Comparison of ENCODE assay signal across 1 cellular context in the genomic region with DNA sequence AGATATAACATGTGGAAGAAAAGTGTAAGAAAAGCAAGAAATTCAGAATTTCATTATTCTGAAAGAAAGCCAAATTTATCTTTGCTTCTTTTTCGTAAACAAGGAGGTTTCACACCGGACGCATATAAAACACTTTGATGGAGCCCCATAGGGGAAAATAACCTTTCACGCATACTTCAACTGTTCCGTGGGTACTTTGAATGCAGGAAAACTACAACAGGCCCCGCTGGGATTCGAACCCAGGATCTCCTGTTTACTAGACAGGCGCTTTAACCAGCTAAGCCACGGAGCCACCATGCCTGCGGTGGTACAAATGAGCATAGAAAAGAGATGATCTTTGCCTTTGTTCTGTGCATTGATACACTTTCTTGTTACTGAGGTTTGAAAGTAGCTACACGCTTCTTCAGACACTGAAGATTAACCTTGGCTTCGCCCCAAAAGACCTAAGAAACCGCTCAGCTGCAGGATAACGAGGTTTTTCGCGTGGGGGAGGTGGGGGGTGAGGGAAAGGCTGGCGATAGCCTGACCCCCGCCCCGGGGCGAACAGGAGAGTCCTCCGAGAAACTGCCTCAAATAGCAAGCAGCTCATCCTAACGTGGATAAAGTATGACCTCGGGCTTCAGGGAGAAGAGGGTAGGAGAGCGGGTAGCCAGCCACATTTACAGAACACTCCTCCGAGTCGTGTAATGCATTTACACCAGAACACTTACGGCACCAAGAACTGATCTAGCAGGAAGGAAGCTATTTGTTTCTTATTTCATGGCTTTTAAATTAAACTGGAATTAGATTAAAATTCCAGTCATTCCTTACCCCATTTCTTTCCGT.
A peak's percentile ranks its signal among the peaks of the same experiment; 100 is the strongest.
TF ChIP-seq lines count a peak whose summit lies in the region.

No MANE protein-coding gene starts in this region.

TF ChIP-seq in HepG2, 621 proteins besides CTCF, POLR2A, EP300 and RAD21 (continued from another document and continues in another):
- no peak for TF ChIP-seq ZNF75D (CRISPR knock-in tag; IDR thresholded peaks at IDR 0.05; ENCODE audit: borderline replicate concordance)
- peak; percentile 83 for TF ChIP-seq MIER2 (CRISPR knock-in tag; IDR thresholded peaks at IDR 0.05)
- TF ChIP-seq ZBTB1 (CRISPR knock-in tag; IDR thresholded peaks at IDR 0.05; ENCODE audit: borderline replicate concordance) = 0 out of 2 replicates have a peak, but pooled peaks have one; percentile 84
- TF ChIP-seq RFXAP (CRISPR knock-in tag; IDR thresholded peaks at IDR 0.05; ENCODE audit: borderline replicate concordance) = peak; percentile 93
- TF ChIP-seq, protein P1, sequence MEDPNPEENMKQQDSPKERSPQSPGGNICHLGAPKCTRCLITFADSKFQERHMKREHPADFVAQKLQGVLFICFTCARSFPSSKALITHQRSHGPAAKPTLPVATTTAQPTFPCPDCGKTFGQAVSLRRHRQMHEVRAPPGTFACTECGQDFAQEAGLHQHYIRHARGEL (CRISPR knock-in tag; IDR thresholded peaks at IDR 0.05) = no peak
- peak; percentile 61; the same call in 1 of the 3 replicates for TF ChIP-seq MXI1 (IDR thresholded peaks at IDR 0.05; ENCODE audit: borderline replicate concordance, low read depth, low read length)
- TF ChIP-seq TBX3 (IDR thresholded peaks at IDR 0.05; ENCODE audit: borderline replicate concordance) = no peak
- TF ChIP-seq, protein P2, sequence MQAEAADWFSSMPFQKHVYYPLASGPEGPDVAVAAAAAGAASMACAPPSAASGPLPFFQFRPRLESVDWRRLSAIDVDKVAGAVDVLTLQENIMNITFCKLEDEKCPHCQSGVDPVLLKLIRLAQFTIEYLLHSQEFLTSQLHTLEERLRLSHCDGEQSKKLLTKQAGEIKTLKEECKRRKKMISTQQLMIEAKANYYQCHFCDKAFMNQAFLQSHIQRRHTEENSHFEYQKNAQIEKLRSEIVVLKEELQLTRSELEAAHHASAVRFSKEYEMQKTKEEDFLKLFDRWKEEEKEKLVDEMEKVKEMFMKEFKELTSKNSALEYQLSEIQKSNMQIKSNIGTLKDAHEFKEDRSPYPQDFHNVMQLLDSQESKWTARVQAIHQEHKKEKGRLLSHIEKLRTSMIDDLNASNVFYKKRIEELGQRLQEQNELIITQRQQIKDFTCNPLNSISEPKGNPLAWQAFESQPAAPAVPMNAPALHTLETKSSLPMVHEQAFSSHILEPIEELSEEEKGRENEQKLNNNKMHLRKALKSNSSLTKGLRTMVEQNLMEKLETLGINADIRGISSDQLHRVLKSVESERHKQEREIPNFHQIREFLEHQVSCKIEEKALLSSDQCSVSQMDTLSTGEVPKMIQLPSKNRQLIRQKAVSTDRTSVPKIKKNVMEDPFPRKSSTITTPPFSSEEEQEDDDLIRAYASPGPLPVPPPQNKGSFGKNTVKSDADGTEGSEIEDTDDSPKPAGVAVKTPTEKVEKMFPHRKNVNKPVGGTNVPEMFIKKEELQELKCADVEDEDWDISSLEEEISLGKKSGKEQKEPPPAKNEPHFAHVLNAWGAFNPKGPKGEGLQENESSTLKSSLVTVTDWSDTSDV (CRISPR knock-in tag; IDR thresholded peaks at IDR 0.05) = no peak
- no peak for TF ChIP-seq ZNF510 (CRISPR knock-in tag; IDR thresholded peaks at IDR 0.05; ENCODE audit: low read depth)
- peak; percentile 46; the same call in 1 of the 2 replicates for TF ChIP-seq SIX1 (CRISPR knock-in tag; IDR thresholded peaks at IDR 0.05; ENCODE audit: borderline replicate concordance)
- TF ChIP-seq, protein P3, sequence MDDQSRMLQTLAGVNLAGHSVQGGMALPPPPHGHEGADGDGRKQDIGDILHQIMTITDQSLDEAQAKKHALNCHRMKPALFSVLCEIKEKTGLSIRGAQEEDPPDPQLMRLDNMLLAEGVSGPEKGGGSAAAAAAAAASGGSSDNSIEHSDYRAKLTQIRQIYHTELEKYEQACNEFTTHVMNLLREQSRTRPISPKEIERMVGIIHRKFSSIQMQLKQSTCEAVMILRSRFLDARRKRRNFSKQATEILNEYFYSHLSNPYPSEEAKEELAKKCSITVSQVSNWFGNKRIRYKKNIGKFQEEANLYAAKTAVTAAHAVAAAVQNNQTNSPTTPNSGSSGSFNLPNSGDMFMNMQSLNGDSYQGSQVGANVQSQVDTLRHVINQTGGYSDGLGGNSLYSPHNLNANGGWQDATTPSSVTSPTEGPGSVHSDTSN (CRISPR knock-in tag; IDR thresholded peaks at IDR 0.05; ENCODE audit: borderline replicate concordance) = no peak
- TF ChIP-seq SMC3 (IDR thresholded peaks at IDR 0.05; ENCODE audit: low read length) = no peak; the same call in 1 of the 2 replicates
- TF ChIP-seq IRX3 (CRISPR knock-in tag; IDR thresholded peaks at IDR 0.05; ENCODE audit: borderline replicate concordance, low read depth) = 0 out of 2 replicates have a peak, but pooled peaks have one; percentile 32
- TF ChIP-seq GABPA (IDR thresholded peaks at IDR 0.05; ENCODE audit: low read depth, low read length) = no peak
- no peak for TF ChIP-seq GABPA (CRISPR knock-in tag; IDR thresholded peaks at IDR 0.05; ENCODE audit: low read depth)
- no peak for TF ChIP-seq SNAI1 (CRISPR knock-in tag; IDR thresholded peaks at IDR 0.05; ENCODE audit: borderline replicate concordance)
- TF ChIP-seq, protein P4, sequence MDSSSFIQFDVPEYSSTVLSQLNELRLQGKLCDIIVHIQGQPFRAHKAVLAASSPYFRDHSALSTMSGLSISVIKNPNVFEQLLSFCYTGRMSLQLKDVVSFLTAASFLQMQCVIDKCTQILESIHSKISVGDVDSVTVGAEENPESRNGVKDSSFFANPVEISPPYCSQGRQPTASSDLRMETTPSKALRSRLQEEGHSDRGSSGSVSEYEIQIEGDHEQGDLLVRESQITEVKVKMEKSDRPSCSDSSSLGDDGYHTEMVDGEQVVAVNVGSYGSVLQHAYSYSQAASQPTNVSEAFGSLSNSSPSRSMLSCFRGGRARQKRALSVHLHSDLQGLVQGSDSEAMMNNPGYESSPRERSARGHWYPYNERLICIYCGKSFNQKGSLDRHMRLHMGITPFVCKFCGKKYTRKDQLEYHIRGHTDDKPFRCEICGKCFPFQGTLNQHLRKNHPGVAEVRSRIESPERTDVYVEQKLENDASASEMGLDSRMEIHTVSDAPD (CRISPR knock-in tag; IDR thresholded peaks at IDR 0.05) = peak; percentile 37; the same call in 1 of the 2 replicates
- no peak; the same call in 1 of the 2 replicates for TF ChIP-seq ZNF12 (CRISPR knock-in tag; IDR thresholded peaks at IDR 0.05)
- TF ChIP-seq ZFYVE20 (CRISPR knock-in tag; IDR thresholded peaks at IDR 0.05; ENCODE audit: borderline replicate concordance, low read depth) = no peak
- TF ChIP-seq, protein P5, sequence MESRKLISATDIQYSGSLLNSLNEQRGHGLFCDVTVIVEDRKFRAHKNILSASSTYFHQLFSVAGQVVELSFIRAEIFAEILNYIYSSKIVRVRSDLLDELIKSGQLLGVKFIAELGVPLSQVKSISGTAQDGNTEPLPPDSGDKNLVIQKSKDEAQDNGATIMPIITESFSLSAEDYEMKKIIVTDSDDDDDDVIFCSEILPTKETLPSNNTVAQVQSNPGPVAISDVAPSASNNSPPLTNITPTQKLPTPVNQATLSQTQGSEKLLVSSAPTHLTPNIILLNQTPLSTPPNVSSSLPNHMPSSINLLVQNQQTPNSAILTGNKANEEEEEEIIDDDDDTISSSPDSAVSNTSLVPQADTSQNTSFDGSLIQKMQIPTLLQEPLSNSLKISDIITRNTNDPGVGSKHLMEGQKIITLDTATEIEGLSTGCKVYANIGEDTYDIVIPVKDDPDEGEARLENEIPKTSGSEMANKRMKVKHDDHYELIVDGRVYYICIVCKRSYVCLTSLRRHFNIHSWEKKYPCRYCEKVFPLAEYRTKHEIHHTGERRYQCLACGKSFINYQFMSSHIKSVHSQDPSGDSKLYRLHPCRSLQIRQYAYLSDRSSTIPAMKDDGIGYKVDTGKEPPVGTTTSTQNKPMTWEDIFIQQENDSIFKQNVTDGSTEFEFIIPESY (CRISPR knock-in tag; IDR thresholded peaks at IDR 0.05) = peak; percentile 60
- peak; percentile 91 for TF ChIP-seq ZNF547 (CRISPR knock-in tag; IDR thresholded peaks at IDR 0.05)
- peak; percentile 68; the same call in 1 of the 2 replicates for TF ChIP-seq SIN3B (IDR thresholded peaks at IDR 0.05; ENCODE audit: low read length)
- no peak for TF ChIP-seq HOXA7 (CRISPR knock-in tag; IDR thresholded peaks at IDR 0.05)
- no peak for TF ChIP-seq ZNF468 (CRISPR knock-in tag; IDR thresholded peaks at IDR 0.05)
- TF ChIP-seq ZFAT (CRISPR knock-in tag; conservative IDR thresholded peaks at IDR 0.05) = no peak
- TF ChIP-seq SETDB1 (CRISPR knock-in tag; IDR thresholded peaks at IDR 0.05; ENCODE audit: borderline replicate concordance) = no peak
- TF ChIP-seq, protein P6, sequence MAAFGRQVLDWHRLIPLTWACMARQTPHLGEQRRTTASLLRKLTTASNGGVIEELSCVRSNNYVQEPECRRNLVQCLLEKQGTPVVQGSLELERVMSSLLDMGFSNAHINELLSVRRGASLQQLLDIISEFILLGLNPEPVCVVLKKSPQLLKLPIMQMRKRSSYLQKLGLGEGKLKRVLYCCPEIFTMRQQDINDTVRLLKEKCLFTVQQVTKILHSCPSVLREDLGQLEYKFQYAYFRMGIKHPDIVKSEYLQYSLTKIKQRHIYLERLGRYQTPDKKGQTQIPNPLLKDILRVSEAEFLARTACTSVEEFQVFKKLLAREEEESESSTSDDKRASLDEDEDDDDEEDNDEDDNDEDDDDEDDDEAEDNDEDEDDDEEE (CRISPR knock-in tag; IDR thresholded peaks at IDR 0.05) = peak; percentile 79; the same call in 1 of the 2 replicates
- TF ChIP-seq, protein P7, sequence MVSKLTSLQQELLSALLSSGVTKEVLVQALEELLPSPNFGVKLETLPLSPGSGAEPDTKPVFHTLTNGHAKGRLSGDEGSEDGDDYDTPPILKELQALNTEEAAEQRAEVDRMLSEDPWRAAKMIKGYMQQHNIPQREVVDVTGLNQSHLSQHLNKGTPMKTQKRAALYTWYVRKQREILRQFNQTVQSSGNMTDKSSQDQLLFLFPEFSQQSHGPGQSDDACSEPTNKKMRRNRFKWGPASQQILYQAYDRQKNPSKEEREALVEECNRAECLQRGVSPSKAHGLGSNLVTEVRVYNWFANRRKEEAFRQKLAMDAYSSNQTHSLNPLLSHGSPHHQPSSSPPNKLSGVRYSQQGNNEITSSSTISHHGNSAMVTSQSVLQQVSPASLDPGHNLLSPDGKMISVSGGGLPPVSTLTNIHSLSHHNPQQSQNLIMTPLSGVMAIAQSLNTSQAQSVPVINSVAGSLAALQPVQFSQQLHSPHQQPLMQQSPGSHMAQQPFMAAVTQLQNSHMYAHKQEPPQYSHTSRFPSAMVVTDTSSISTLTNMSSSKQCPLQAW (CRISPR knock-in tag; IDR thresholded peaks at IDR 0.05) = peak; percentile 80
- TF ChIP-seq CC2D1A (CRISPR knock-in tag; IDR thresholded peaks at IDR 0.05) = no peak
- no peak for TF ChIP-seq EED (CRISPR knock-in tag; IDR thresholded peaks at IDR 0.05)
- TF ChIP-seq ZNF121 (CRISPR knock-in tag; IDR thresholded peaks at IDR 0.05) = no peak
- peak; percentile 57 for TF ChIP-seq NFYC (CRISPR knock-in tag; IDR thresholded peaks at IDR 0.05)
- TF ChIP-seq, protein P8, sequence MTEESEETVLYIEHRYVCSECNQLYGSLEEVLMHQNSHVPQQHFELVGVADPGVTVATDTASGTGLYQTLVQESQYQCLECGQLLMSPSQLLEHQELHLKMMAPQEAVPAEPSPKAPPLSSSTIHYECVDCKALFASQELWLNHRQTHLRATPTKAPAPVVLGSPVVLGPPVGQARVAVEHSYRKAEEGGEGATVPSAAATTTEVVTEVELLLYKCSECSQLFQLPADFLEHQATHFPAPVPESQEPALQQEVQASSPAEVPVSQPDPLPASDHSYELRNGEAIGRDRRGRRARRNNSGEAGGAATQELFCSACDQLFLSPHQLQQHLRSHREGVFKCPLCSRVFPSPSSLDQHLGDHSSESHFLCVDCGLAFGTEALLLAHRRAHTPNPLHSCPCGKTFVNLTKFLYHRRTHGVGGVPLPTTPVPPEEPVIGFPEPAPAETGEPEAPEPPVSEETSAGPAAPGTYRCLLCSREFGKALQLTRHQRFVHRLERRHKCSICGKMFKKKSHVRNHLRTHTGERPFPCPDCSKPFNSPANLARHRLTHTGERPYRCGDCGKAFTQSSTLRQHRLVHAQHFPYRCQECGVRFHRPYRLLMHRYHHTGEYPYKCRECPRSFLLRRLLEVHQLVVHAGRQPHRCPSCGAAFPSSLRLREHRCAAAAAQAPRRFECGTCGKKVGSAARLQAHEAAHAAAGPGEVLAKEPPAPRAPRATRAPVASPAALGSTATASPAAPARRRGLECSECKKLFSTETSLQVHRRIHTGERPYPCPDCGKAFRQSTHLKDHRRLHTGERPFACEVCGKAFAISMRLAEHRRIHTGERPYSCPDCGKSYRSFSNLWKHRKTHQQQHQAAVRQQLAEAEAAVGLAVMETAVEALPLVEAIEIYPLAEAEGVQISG (CRISPR knock-in tag; IDR thresholded peaks at IDR 0.05) = peak; percentile 64; the same call in 1 of the 2 replicates
- TF ChIP-seq MTA1 (CRISPR knock-in tag; IDR thresholded peaks at IDR 0.05; ENCODE audit: borderline replicate concordance) = no peak
- no peak for TF ChIP-seq ZNF251 (CRISPR knock-in tag; IDR thresholded peaks at IDR 0.05)
- no peak for TF ChIP-seq NBN (conservative IDR thresholded peaks at IDR 0.05)
- no peak for TF ChIP-seq ZNF749 (CRISPR knock-in tag; IDR thresholded peaks at IDR 0.05; ENCODE audit: borderline replicate concordance)
- no peak; the same call in 1 of the 2 replicates for TF ChIP-seq BORCS8-MEF2B (CRISPR knock-in tag; IDR thresholded peaks at IDR 0.05)
- TF ChIP-seq AGO1 (IDR thresholded peaks at IDR 0.05; ENCODE audit: low read depth, low read length, poor library complexity, severe bottlenecking) = no peak
- TF ChIP-seq ZFP36 (IDR thresholded peaks at IDR 0.05; ENCODE audit: borderline replicate concordance, low read depth, low read length, partially characterized antibody) = peak; percentile 56
- TF ChIP-seq ZNF747 (CRISPR knock-in tag; IDR thresholded peaks at IDR 0.05; ENCODE audit: borderline replicate concordance) = peak; percentile 31; the same call in 1 of the 2 replicates
- TF ChIP-seq HHEX (CRISPR knock-in tag; IDR thresholded peaks at IDR 0.05) = no peak
- TF ChIP-seq ZNF746 (CRISPR knock-in tag; IDR thresholded peaks at IDR 0.05) = no peak; the same call in 1 of the 2 replicates
- peak; percentile 73 for TF ChIP-seq ZNF652 (CRISPR knock-in tag; IDR thresholded peaks at IDR 0.05; ENCODE audit: borderline replicate concordance, low read depth)
- no peak for TF ChIP-seq HCFC1 (IDR thresholded peaks at IDR 0.05; ENCODE audit: low read depth, low read length)
- TF ChIP-seq RCOR2 (CRISPR knock-in tag; IDR thresholded peaks at IDR 0.05) = peak; percentile 71; the same call in 1 of the 2 replicates
- TF ChIP-seq CREB1 (IDR thresholded peaks at IDR 0.05) = no peak
- peak; percentile 81 for TF ChIP-seq CREB1 (CRISPR knock-in tag; IDR thresholded peaks at IDR 0.05)
- peak; percentile 83 for TF ChIP-seq KMT2B (CRISPR knock-in tag; IDR thresholded peaks at IDR 0.05)
- TF ChIP-seq REXO4 (CRISPR knock-in tag; IDR thresholded peaks at IDR 0.05; ENCODE audit: borderline replicate concordance) = no peak
- no peak; the same call in 1 of the 2 replicates for TF ChIP-seq MBNL3 (CRISPR knock-in tag; conservative IDR thresholded peaks at IDR 0.05)
- TF ChIP-seq BCL6 (CRISPR knock-in tag; IDR thresholded peaks at IDR 0.05) = 0 out of 2 replicates have a peak, but pooled peaks have one; percentile 47
- no peak for TF ChIP-seq REL (CRISPR knock-in tag; conservative IDR thresholded peaks at IDR 0.05)
